In the genomic region with DNA sequence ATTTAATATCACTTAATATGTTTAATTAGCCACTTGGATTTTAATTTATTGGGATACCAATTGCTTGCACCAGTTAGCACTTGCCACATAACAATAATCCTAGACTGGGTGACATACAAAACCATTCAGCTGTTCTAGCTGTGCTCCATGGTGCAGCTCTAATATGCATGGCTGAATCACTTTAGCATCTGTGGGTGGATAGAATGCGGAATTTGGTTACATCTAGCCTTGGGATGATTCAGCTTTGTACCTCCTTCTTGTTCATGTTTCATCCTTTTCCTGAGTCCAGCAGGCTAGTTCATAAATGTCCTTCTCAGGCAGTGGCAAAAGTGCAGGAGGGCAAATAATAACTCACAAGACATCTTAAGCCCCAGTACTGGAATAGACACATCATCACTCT, we compare ENCODE assay signal across 1 cellular context.
TF ChIP-seq lines count a peak whose summit lies in the region.

No MANE protein-coding gene starts in this region.

TF ChIP-seq in IMR-90, 13 proteins besides CTCF, POLR2A, EP300 and RAD21:
- no peak for TF ChIP-seq MAFK (IDR thresholded peaks at IDR 0.05; ENCODE audit: low read depth, low read length)
- no peak for TF ChIP-seq MXI1 (IDR thresholded peaks at IDR 0.05; ENCODE audit: borderline replicate concordance, low read depth, low read length)
- TF ChIP-seq FOS (IDR thresholded peaks at IDR 0.05; ENCODE audit: low read depth, low read length): no peak
- no peak for TF ChIP-seq NFE2L2 (IDR thresholded peaks at IDR 0.05; ENCODE audit: low read depth, low read length)
- no peak for TF ChIP-seq RFX5 (IDR thresholded peaks at IDR 0.05; ENCODE audit: low read depth, low read length)
- TF ChIP-seq CEBPB (IDR thresholded peaks at IDR 0.05; ENCODE audit: low read depth, low read length): no peak
- TF ChIP-seq, protein P1, sequence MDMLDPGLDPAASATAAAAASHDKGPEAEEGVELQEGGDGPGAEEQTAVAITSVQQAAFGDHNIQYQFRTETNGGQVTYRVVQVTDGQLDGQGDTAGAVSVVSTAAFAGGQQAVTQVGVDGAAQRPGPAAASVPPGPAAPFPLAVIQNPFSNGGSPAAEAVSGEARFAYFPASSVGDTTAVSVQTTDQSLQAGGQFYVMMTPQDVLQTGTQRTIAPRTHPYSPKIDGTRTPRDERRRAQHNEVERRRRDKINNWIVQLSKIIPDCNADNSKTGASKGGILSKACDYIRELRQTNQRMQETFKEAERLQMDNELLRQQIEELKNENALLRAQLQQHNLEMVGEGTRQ (IDR thresholded peaks at IDR 0.05; ENCODE audit: low read depth, low read length): no peak
TF ChIP-seq in IMR-90: peak in this region for 0.
